ENCODE assay signal across 9 cellular contexts in the genomic region with DNA sequence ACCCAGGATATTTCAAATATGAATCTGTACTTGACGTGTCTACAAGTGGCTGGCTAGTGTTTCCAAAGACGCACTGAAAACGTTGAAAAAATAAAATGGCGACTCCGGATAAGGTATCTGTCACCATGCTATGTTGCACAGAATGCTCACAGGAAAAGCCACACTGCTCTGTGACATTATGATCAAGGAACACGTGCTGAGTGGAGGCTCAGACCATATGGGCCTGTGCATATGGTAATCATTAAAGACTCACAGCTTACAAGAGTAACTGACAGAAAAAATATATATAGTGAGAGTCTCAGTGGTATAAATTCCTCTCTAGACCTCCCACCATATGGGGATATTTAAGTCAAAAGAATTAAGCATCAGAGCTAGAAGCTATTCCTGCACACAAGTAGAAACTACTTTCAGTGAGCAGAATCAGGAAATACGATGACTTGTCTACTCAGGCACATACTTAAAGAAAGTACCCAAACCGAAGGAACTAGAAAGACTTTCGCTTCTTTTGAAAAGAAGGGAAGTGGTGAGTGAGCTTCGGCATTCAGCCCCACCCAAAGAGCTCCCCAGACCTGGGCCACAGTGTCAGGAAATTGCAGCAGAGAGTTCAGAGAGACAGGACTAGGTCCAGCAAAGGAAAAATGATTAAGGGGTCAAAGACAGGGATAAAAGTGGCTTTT.
DNase-seq lines count a peak whose midpoint lies in the region; ATAC-seq, FAIRE-seq and TF ChIP-seq lines count a peak whose summit lies in the region.
"Had no signal": no experiment of that assay in that cellular context is flagged by ENCODE, and none has a peak within 500 bp of the region (broad histone marks: within the 10 kb centered on the region; RNA-seq: fewer than 3 reads in every experiment).

No MANE protein-coding gene starts in this region.

- ATAC-seq in GM18505 (IDR thresholded peaks at IDR 0.05; ENCODE audit: unreplicated experiment) (peak; percentile 98), HG02678 (IDR thresholded peaks at IDR 0.05; ENCODE audit: unreplicated experiment) (peak; percentile 96), PC-3 (no peak)

- DNase-seq in activated naive CD4-positive, alpha-beta T cell treated with anti-CD3 and anti-CD28 coated beads, Interleukin-2, amount 50 U/mL, for 16 hours, result peak; percentile 54
- DNase-seq in small intestine, result peak; percentile 61
- DNase-seq in NCI-H446 (lab: John Stamatoyannopoulos, UW), result no peak
- DNase-seq in PC-3, result no peak
- DNase-seq in NCI-H446 treated with DMSO at 0.1 percent for 48 hours (lab: John Stamatoyannopoulos, UW), result no peak
- DNase-seq: gastrocnemius medialis had no signal

- H3F3A ChIP-seq in PC-3 (ENCODE audit: low read length, unreplicated experiment), result no peaks in the 10 kb centered on the region

- BruUV-seq in PC-3 (replicated peaks; lab: Mats Ljungman, UMichigan), result no TSS peak

- TF ChIP-seq CTCF in OCI-LY3 (IDR thresholded peaks at IDR 0.05; ENCODE audit: low read depth, low read length) (no peak), PC-3 (conservative IDR thresholded peaks at IDR 0.05; ENCODE audit: low read depth, low read length) (no peak)

- H3K4me3 ChIP-seq in OCI-LY3 (ENCODE audit: low read length) (peak overlapping the region; percentile 33), small intestine (ENCODE audit: low read depth in 1 of 2, low read length in 2 of 2) (no peak overlapping the region), PC-3 (ENCODE audit: low read length) (no peak overlapping the region)
- H3K4me3 ChIP-seq: gastrocnemius medialis had no signal

- no peak for TF ChIP-seq POLR2A in GM18505 (IDR thresholded peaks at IDR 0.05; ENCODE audit: borderline replicate concordance, extremely low read depth, insufficient read depth, insufficient read length)

- no peaks in the 10 kb centered on the region for H3K79me2 ChIP-seq in OCI-LY3 (ENCODE audit: low read length)
- H3K79me2 ChIP-seq in PC-3 (ENCODE audit: low read length), result no peaks in the 10 kb centered on the region

- POLR2A ChIA-PET in PC-3 (lab: Charles Lee; ENCODE audit: unreplicated experiment), result no interaction called here

- H3K9ac ChIP-seq in OCI-LY3 (ENCODE audit: low read length), result peak overlapping the region; percentile 58
- H3K9ac ChIP-seq in PC-3 (ENCODE audit: low read length), result no peak overlapping the region

- no peak for FAIRE-seq in small intestine (lab: Jason Lieb, UNC)

- H3K27me3 ChIP-seq in OCI-LY3 (ENCODE audit: low read depth, low read length) (no peaks in the 10 kb centered on the region), small intestine (ENCODE audit: control insufficient read depth in 2 of 2, insufficient read depth in 2 of 2, low read length in 2 of 2) (no peaks in the 10 kb centered on the region), PC-3 (ENCODE audit: low read length) (no peaks in the 10 kb centered on the region)
- H3K27me3 ChIP-seq: gastrocnemius medialis had no signal

- WGBS in small intestine, 3 donors, result 53 to 67% (median 53%) methylated on average over 10 of the region's 10 CpGs

- H3K9me2 ChIP-seq in PC-3 (replicated peaks; ENCODE audit: low read length), result no peaks in the 10 kb centered on the region

- H3K4me2 ChIP-seq in OCI-LY3 (ENCODE audit: low read length) (peak overlapping the region; percentile 57), PC-3 (ENCODE audit: low read length) (no peak overlapping the region)

- CTCF ChIA-PET in PC-3 (lab: Charles Lee), result no interaction called here

- H3K4me1 ChIP-seq in OCI-LY3 (ENCODE audit: low read length) (peaks cover 31% of the 10 kb centered on the region), small intestine (ENCODE audit: control insufficient read depth in 2 of 2, insufficient read depth in 1 of 2, low read depth in 1 of 2, low read length in 1 of 2) (peaks cover 3% of the 10 kb centered on the region in 2 donors), PC-3 (ENCODE audit: insufficient read depth, low read length) (no peaks in the 10 kb centered on the region)
- H3K4me1 ChIP-seq: gastrocnemius medialis had no signal

- no peaks in the 10 kb centered on the region for H4K20me1 ChIP-seq in OCI-LY3 (ENCODE audit: insufficient read depth, low read length)
- no peaks in the 10 kb centered on the region for H4K20me1 ChIP-seq in PC-3 (ENCODE audit: low read length)

- H2AFZ ChIP-seq in OCI-LY3 (ENCODE audit: low read depth, low read length) (peak overlapping the region; percentile 57), PC-3 (ENCODE audit: low read length) (no peak overlapping the region)

- H3K9me3 ChIP-seq in OCI-LY3 (ENCODE audit: insufficient read depth, low read length) (no peaks in the 10 kb centered on the region), small intestine (ENCODE audit: control insufficient read depth, low read depth) (no peaks in the 10 kb centered on the region), PC-3 (ENCODE audit: low read length) (no peaks in the 10 kb centered on the region)
- H3K9me3 ChIP-seq: gastrocnemius medialis had no signal

- H3K36me3 ChIP-seq in OCI-LY3 (replicated peaks; ENCODE audit: low read depth, low read length) (no peaks in the 10 kb centered on the region), small intestine (ENCODE audit: control insufficient read depth in 2 of 2, insufficient read depth in 2 of 2, low read length in 2 of 2) (no peaks in the 10 kb centered on the region), PC-3 (ENCODE audit: low read depth, low read length) (no peaks in the 10 kb centered on the region)
- H3K36me3 ChIP-seq: gastrocnemius medialis had no signal

- peak overlapping the region; percentile 96 for H3K27ac ChIP-seq in OCI-LY3 (ENCODE audit: low read length)
- H3K27ac ChIP-seq in small intestine (ENCODE audit: low read depth in 1 of 2, low read length in 1 of 2), result peak overlapping the region; percentile 39 to 59
- no peak overlapping the region for H3K27ac ChIP-seq in PC-3 (ENCODE audit: low read length)
- H3K27ac ChIP-seq: gastrocnemius medialis had no signal

- intact Hi-C loops in PC-3 (cut with micrococcal nuclease), result no loop called here

Comparison
In these comparisons a context has a peak if more than half of its experiments do, and no peak if none do; other contexts are left out.
1. DNase-seq: peak in activated naive CD4-positive, alpha-beta T cell treated with anti-CD3 and anti-CD28 coated beads, Interleukin-2, amount 50 U/mL, for 16 hours (single experiment) and small intestine (single experiment); none in NCI-H446 (0 of 2), PC-3 (single experiment) and NCI-H446 treated with DMSO at 0.1 percent for 48 hours (single experiment).